In the genomic region with DNA sequence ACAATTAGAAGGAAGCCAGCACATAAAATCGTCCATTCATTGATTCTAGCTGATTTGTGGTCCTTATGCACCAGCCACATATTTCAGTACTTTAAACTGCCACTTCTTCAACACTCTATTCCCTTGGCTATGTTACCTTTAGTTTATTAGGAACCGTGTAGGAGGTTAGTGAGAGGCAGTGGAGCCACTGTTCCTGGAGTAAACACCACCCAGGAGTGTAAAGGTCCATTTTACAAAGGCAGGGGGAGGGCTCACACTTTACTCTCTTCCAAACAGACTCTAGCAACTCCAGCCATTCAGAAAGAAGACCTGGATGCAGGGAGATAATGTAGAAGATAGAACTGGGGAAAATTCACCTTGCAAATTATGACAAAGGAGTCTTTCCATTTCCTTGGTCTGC, we compare ENCODE assay signal across 28 cellular contexts.
"Had no signal": no experiment of that assay in that cellular context is flagged by ENCODE, and none has a peak within 500 bp of the region (broad histone marks: within the 10 kb centered on the region; RNA-seq: fewer than 3 reads in every experiment).

No MANE protein-coding gene starts in this region.

- H3K9me3 Mint-ChIP-seq: dendritic cell treated with granulocyte-macrophage colony-stimulating factor and Interleukin-4, amounts not matched to agents 40 ng/mL and 50 ng/mL, for 4 days; immature natural killer cell; natural killer cell; stimulated activated naive CD8-positive, alpha-beta T cell treated with anti-CD3 and anti-CD28 coated beads, Interleukin-15, Interleukin-2, amounts not matched to agents 100 ng/mL and 50 ng/mL, for 24 hours had no signal

- FAIRE-seq: endothelial cell of umbilical vein had no signal

- H3K9me3 ChIP-seq: colonic mucosa, lower lobe of right lung, psoas muscle, suprapubic skin, transverse colon, upper lobe of right lung, uterus had no signal

- H3K27ac ChIP-seq: colonic mucosa, esophagus muscularis mucosa, foreskin keratinocyte, gastroesophageal sphincter, lower lobe of right lung, psoas muscle, suprapubic skin, transverse colon, upper lobe of right lung, uterus had no signal

- H3K27ac Mint-ChIP-seq: dendritic cell treated with granulocyte-macrophage colony-stimulating factor and Interleukin-4, amounts not matched to agents 40 ng/mL and 50 ng/mL, for 4 days; immature natural killer cell; natural killer cell; stimulated activated naive B cell treated with anti-CD40 and anti-IgM and Interleukin-4, amounts not matched to agents 10 μg/mL and 1 μg/mL and 100 μg/mL, for 72 hours; stimulated activated naive CD8-positive, alpha-beta T cell treated with anti-CD3 and anti-CD28 coated beads, Interleukin-15, Interleukin-2, amounts not matched to agents 100 ng/mL and 50 ng/mL, for 24 hours had no signal

- DNase-seq: colonic mucosa; effector CD8-positive, alpha-beta T cell; foreskin keratinocyte; heart right ventricle; hypothalamus; immature natural killer cell; islet precursor cell; kidney glomerular epithelial cell; left ventricle myocardium superior; lower lobe of right lung; natural killer cell; nucleus accumbens; posterior cingulate gyrus; psoas muscle; right cardiac atrium; stimulated activated CD4-positive, alpha-beta T cell treated with anti-CD3 and anti-CD28 coated beads, Interleukin-15, amount 100 ng/mL, for 24 hours; stimulated activated CD4-positive, alpha-beta T cell treated with anti-CD3 and anti-CD28 coated beads, Interleukin-2, amount 100 ng/mL, for 48 hours; stimulated activated naive B cell treated with anti-CD40 and anti-IgM and Interleukin-4, amounts not matched to agents 10 μg/mL and 1 μg/mL and 100 μg/mL, for 72 hours; transverse colon; upper lobe of right lung; uterus had no signal

- H3K4me3 Mint-ChIP-seq: dendritic cell treated with granulocyte-macrophage colony-stimulating factor and Interleukin-4, amounts not matched to agents 40 ng/mL and 50 ng/mL, for 4 days; natural killer cell; stimulated activated naive B cell treated with anti-CD40 and anti-IgM and Interleukin-4, amounts not matched to agents 10 μg/mL and 1 μg/mL and 100 μg/mL, for 72 hours; stimulated activated naive CD8-positive, alpha-beta T cell treated with anti-CD3 and anti-CD28 coated beads, Interleukin-15, Interleukin-2, amounts not matched to agents 100 ng/mL and 50 ng/mL, for 24 hours had no signal

- H3K27me3 ChIP-seq: colonic mucosa, esophagus muscularis mucosa, gastroesophageal sphincter, heart right ventricle, suprapubic skin, transverse colon, upper lobe of right lung, uterus had no signal

- ATAC-seq: foreskin keratinocyte; gastroesophageal sphincter; natural killer cell; psoas muscle; stimulated activated naive B cell treated with anti-CD40 and anti-IgM and Interleukin-4, amounts not matched to agents 10 μg/mL and 1 μg/mL and 100 μg/mL, for 72 hours had no signal

- H3K4me1 ChIP-seq: colonic mucosa, foreskin keratinocyte, lower lobe of right lung, psoas muscle, suprapubic skin, upper lobe of right lung, uterus had no signal

- H3K36me3 ChIP-seq: colonic mucosa, esophagus muscularis mucosa, gastroesophageal sphincter, heart right ventricle, lower lobe of right lung, suprapubic skin, transverse colon, upper lobe of right lung, uterus had no signal

- H3K36me3 Mint-ChIP-seq: immature natural killer cell; natural killer cell; stimulated activated naive B cell treated with anti-CD40 and anti-IgM and Interleukin-4, amounts not matched to agents 10 μg/mL and 1 μg/mL and 100 μg/mL, for 72 hours had no signal

- H3K4me3 ChIP-seq: colonic mucosa, esophagus muscularis mucosa, gastroesophageal sphincter, heart right ventricle, lower lobe of right lung, psoas muscle, skin epidermis, suprapubic skin, transverse colon, upper lobe of right lung, uterus had no signal

- H3K27me3 Mint-ChIP-seq: stimulated activated naive B cell treated with anti-CD40 and anti-IgM and Interleukin-4, amounts not matched to agents 10 μg/mL and 1 μg/mL and 100 μg/mL, for 72 hours; stimulated activated naive CD8-positive, alpha-beta T cell treated with anti-CD3 and anti-CD28 coated beads, Interleukin-15, Interleukin-2, amounts not matched to agents 100 ng/mL and 50 ng/mL, for 24 hours had no signal

- H3K4me1 Mint-ChIP-seq: immature natural killer cell; natural killer cell; stimulated activated naive B cell treated with anti-CD40 and anti-IgM and Interleukin-4, amounts not matched to agents 10 μg/mL and 1 μg/mL and 100 μg/mL, for 72 hours had no signal
